ENCODE assay signal across 14 cellular contexts in the genomic region with DNA sequence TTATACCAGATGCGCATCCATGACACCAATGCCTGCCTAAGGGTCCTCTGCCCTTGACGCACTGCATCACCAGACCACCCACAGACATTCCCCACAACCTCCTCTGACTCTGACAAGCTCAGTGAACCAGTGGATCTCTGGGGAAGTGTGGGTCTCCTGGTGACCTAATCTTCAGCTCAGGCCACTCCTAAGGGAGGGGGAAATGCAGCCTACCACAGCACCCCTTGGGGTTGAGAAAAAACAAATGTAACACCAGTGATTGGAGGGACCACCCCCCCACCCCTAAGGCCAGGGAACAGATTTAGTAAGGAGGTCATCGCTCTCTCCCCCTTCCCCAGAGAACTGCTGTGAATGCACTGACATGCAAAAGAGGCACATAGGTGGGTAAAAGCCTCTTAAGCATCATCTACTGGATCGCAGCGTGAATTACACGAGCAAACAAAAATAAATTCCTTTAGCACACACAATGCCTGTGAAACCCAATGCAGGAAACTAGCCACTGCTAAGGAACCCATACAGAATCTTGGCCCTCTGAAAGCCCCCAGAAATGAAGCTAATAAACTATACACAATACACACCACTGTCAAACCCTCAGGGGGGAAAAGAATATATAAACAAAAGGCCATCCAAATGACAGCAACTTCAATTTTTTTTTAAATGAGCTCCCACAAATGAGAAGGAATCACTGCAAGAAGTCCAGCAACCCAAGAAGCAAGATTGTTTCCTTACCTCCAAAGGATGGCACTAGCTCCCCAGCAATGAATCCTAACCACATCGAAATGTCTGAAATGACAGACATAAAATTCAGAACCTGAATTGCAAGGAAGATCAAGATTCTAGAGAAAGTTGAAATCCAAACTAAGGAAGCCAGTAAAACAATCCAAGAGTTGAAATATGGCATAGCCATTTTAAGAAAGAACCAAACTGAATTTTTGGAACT.
DNase-seq lines count a peak whose midpoint lies in the region; ATAC-seq and TF ChIP-seq lines count a peak whose summit lies in the region.
"Had no signal": no experiment of that assay in that cellular context is flagged by ENCODE, and none has a peak within 500 bp of the region (broad histone marks: within the 10 kb centered on the region; RNA-seq: fewer than 3 reads in every experiment).

No MANE protein-coding gene starts in this region.

- no peak overlapping the region for H3K4me3 ChIP-seq in LNCaP clone FGC (ENCODE audit: low read depth, low read length)
- H3K4me3 ChIP-seq: GM23248 had no signal

- no peaks in the 10 kb centered on the region for H3K27me3 Mint-ChIP-seq in activated naive CD4-positive, alpha-beta T cell treated with anti-CD3 and anti-CD28 coated beads, Interleukin-2, amount 10 ng/mL, durations not matched to agents 7 days and 5 days
- peaks cover 0 to 7% of the 10 kb centered on the region in 2 donors for H3K27me3 Mint-ChIP-seq in effector memory CD8-positive, alpha-beta T cell
- H3K27me3 Mint-ChIP-seq in osteocyte (ENCODE audit: unreplicated experiment): peaks cover 4% of the 10 kb centered on the region

- H3K4me1 Mint-ChIP-seq in activated naive CD4-positive, alpha-beta T cell treated with anti-CD3 and anti-CD28 coated beads, Interleukin-2, amount 10 ng/mL, durations not matched to agents 7 days and 5 days: no peaks in the 10 kb centered on the region
- H3K4me1 Mint-ChIP-seq in effector memory CD8-positive, alpha-beta T cell (ENCODE audit: low read depth in 2 of 2): no peaks in the 10 kb centered on the region
- H3K4me1 Mint-ChIP-seq in osteocyte (ENCODE audit: unreplicated experiment): peaks cover 3% of the 10 kb centered on the region
- H3K4me1 Mint-ChIP-seq: B cell, mesothelial cell of epicardium had no signal

- H3K9me3 Mint-ChIP-seq in activated naive CD4-positive, alpha-beta T cell treated with anti-CD3 and anti-CD28 coated beads, Interleukin-2, amount 10 ng/mL, durations not matched to agents 7 days and 5 days: peaks cover 6% of the 10 kb centered on the region
- peaks cover 0 to 7% of the 10 kb centered on the region in 2 donors for H3K9me3 Mint-ChIP-seq in effector memory CD8-positive, alpha-beta T cell
- H3K9me3 Mint-ChIP-seq in osteocyte (ENCODE audit: unreplicated experiment): peaks cover 24% of the 10 kb centered on the region

- DNase-seq in activated naive CD4-positive, alpha-beta T cell treated with anti-CD3 and anti-CD28 coated beads, Interleukin-2, amount 10 ng/mL, durations not matched to agents 7 days and 5 days: peak; percentile 23
- no peak for DNase-seq in activated naive CD4-positive, alpha-beta T cell treated with Interleukin-2 at 50 U/mL for 16 hours
- DNase-seq in LNCaP clone FGC (ENCODE audit: low read depth) (no peak), osteocyte (ENCODE audit: extremely low spot score, unreplicated experiment) (no peak), cerebellar nuclear complex (lab: John Stamatoyannopoulos, UW) (no peak)
- peak in 2 of 3 experiments; percentile 3 to 6 for DNase-seq in effector memory CD8-positive, alpha-beta T cell
- DNase-seq: activated T-cell treated with anti-CD3 and anti-CD28 coated beads, Interleukin-2, amount 50 U/mL, for 4 hours; NCI-H2029 treated with DMSO at 0.1 percent for 48 hours had no signal

- TF ChIP-seq CTCF in LNCaP clone FGC (IDR thresholded peaks at IDR 0.05; ENCODE audit: control insufficient read depth, extremely low read depth, insufficient read depth) (peak; percentile 38; the same call in 1 of the 2 replicates), osteocyte (IDR thresholded peaks at IDR 0.05) (peak; percentile 36)

- no peaks in the 10 kb centered on the region for H3K36me3 Mint-ChIP-seq in activated naive CD4-positive, alpha-beta T cell treated with anti-CD3 and anti-CD28 coated beads, Interleukin-2, amount 10 ng/mL, durations not matched to agents 7 days and 5 days
- no peaks in the 10 kb centered on the region for H3K36me3 Mint-ChIP-seq in effector memory CD8-positive, alpha-beta T cell (ENCODE audit: insufficient read depth)
- peaks cover 4% of the 10 kb centered on the region for H3K36me3 Mint-ChIP-seq in osteocyte (ENCODE audit: unreplicated experiment)

- H3K4me3 Mint-ChIP-seq in activated naive CD4-positive, alpha-beta T cell treated with anti-CD3 and anti-CD28 coated beads, Interleukin-2, amount 10 ng/mL, durations not matched to agents 7 days and 5 days: no peak overlapping the region
- no peak overlapping the region for H3K4me3 Mint-ChIP-seq in effector memory CD8-positive, alpha-beta T cell
- H3K4me3 Mint-ChIP-seq in osteocyte (ENCODE audit: unreplicated experiment): no peak overlapping the region
- H3K4me3 Mint-ChIP-seq: activated T-cell treated with anti-CD3 and anti-CD28 coated beads, Interleukin-2, amount 50 U/mL, for 4 hours; B cell; central memory CD8-positive, alpha-beta T cell; mesothelial cell of epicardium had no signal

- ATAC-seq in effector memory CD8-positive, alpha-beta T cell (replicated peaks): no peak
- no peak for ATAC-seq in GM18873 (IDR thresholded peaks at IDR 0.05; ENCODE audit: low FRiP score, unreplicated experiment)
- ATAC-seq in HG02870 (IDR thresholded peaks at IDR 0.05; ENCODE audit: unreplicated experiment): no peak
- ATAC-seq: activated T-cell treated with anti-CD3 and anti-CD28 coated beads, Interleukin-2, amount 50 U/mL, for 4 hours had no signal

- H3K27ac Mint-ChIP-seq in activated naive CD4-positive, alpha-beta T cell treated with anti-CD3 and anti-CD28 coated beads, Interleukin-2, amount 10 ng/mL, durations not matched to agents 7 days and 5 days: no peak overlapping the region
- peak overlapping the region in 1 of 2 donors; percentile 26 for H3K27ac Mint-ChIP-seq in effector memory CD8-positive, alpha-beta T cell
- H3K27ac Mint-ChIP-seq in osteocyte (ENCODE audit: unreplicated experiment): no peak overlapping the region
- H3K27ac Mint-ChIP-seq: B cell, mesothelial cell of epicardium had no signal

- CTCF ChIA-PET in activated naive CD4-positive, alpha-beta T cell treated with anti-CD3 and anti-CD28 coated beads, Interleukin-2, amount 10 ng/mL, durations not matched to agents 7 days and 5 days (lab: Charles Lee): interaction anchor here (0.9 to 1.8 kb wide), 4 partner anchors 217 to 571 kb away, joined by 3 to 7 read pairs (median 4); no protein-coding TSS in a partner anchor

Comparison
In these comparisons a context has a peak if more than half of its experiments do, and no peak if none do; other contexts are left out.
1. DNase-seq: peak in activated naive CD4-positive, alpha-beta T cell treated with anti-CD3 and anti-CD28 coated beads, Interleukin-2, amount 10 ng/mL, durations not matched to agents 7 days and 5 days (single experiment) and effector memory CD8-positive, alpha-beta T cell (2 of 3); none in activated naive CD4-positive, alpha-beta T cell treated with Interleukin-2 at 50 U/mL for 16 hours (single experiment), LNCaP clone FGC (single experiment), osteocyte (single experiment) and cerebellar nuclear complex (0 of 2).